In genomic region chr9:10479172-10479571, GRCh38 we compare ENCODE assay signal across 12 cellular contexts.
DNase-seq lines count a peak whose midpoint lies in the region; ATAC-seq, FAIRE-seq and TF ChIP-seq lines count a peak whose summit lies in the region.
"Had no signal": no experiment of that assay in that cellular context is flagged by ENCODE, and none has a peak within 500 bp of the region (broad histone marks: within the 10 kb centered on the region; RNA-seq: fewer than 3 reads in every experiment).

No MANE protein-coding gene starts in this region.

- CTCF ChIA-PET in A673 (lab: Charles Lee) = no interaction called here

- no peak overlapping the region for H3K23ac ChIP-seq in H9 (ENCODE audit: insufficient read length, low read depth, low read length)

- H3K56ac ChIP-seq in H9 (ENCODE audit: insufficient read length, low read depth, low read length) = no peak overlapping the region

- no peak overlapping the region for H3T11ph ChIP-seq in H9 (ENCODE audit: low read length)

- FAIRE-seq in D721Med (lab: Jason Lieb, UNC) = no peak

- H3K14ac ChIP-seq in H9 (ENCODE audit: insufficient read depth, low read length) = no peak overlapping the region

- no peaks in the 10 kb centered on the region for H3K79me2 ChIP-seq in H9 (ENCODE audit: insufficient read depth, low read length)

- no peaks in the 10 kb centered on the region for H3K4me1 Mint-ChIP-seq in H9

- H3K9me3 ChIP-seq in A673 (ENCODE audit: low read depth, low read length, poor library complexity, severe bottlenecking) = no peaks in the 10 kb centered on the region
- no peaks in the 10 kb centered on the region for H3K9me3 ChIP-seq in H9 (ENCODE audit: control insufficient read depth, low read depth, low read length)
- peaks cover 0 to 6% (median 0%) of the 10 kb centered on the region in 4 donors for H3K9me3 ChIP-seq in tibial nerve
- H3K9me3 ChIP-seq: BLaER1 had no signal

- no peak overlapping the region for H4K8ac ChIP-seq in H9 (replicated peaks; ENCODE audit: insufficient read length, low read depth, low read length)

- H3K36me3 ChIP-seq in A673 (ENCODE audit: insufficient read depth, low read length, poor library complexity, severe bottlenecking) (no peaks in the 10 kb centered on the region), tibial nerve (no peaks in the 10 kb centered on the region)
- H3K36me3 ChIP-seq: BLaER1 had no signal

- TF ChIP-seq POLR2A in tibial nerve (IDR thresholded peaks at IDR 0.05) = no peak

- no peaks in the 10 kb centered on the region for H3K27me3 Mint-ChIP-seq in H9 (ENCODE audit: low read depth)

- no peak overlapping the region for H2BK120ac ChIP-seq in H9 (ENCODE audit: low read depth, low read length, poor library complexity, severe bottlenecking)

- H3K4ac ChIP-seq in H9 (ENCODE audit: low read depth, low read length) = no peak overlapping the region

- H3K23me2 ChIP-seq in H9 (ENCODE audit: insufficient read length, low read depth, low read length, poor library complexity, severe bottlenecking) = no peaks in the 10 kb centered on the region

- no peak overlapping the region for H3K27ac Mint-ChIP-seq in H9

- H2BK20ac ChIP-seq in H9 (ENCODE audit: low read depth, low read length, poor library complexity, severe bottlenecking) = no peak overlapping the region

- H3K36me3 Mint-ChIP-seq in H9 (ENCODE audit: insufficient read depth in 1 of 3, low read depth in 3 of 3) = no peaks in the 10 kb centered on the region; a peak in 2 of 7 replicates

- TF ChIP-seq CTCF in A673 (conservative IDR thresholded peaks at IDR 0.05; ENCODE audit: low read depth, low read length) = peak; percentile 51
- TF ChIP-seq CTCF in H9 (conservative IDR thresholded peaks at IDR 0.05) = peak; percentile 73
- TF ChIP-seq CTCF in foreskin fibroblast (IDR thresholded peaks at IDR 0.05; ENCODE audit: low read depth, low read length) = peak; percentile 12
- TF ChIP-seq CTCF in D721Med (IDR thresholded peaks at IDR 0.05; ENCODE audit: insufficient read depth, missing control alignments) = no peak
- no peak for TF ChIP-seq CTCF in tibial nerve (IDR thresholded peaks at IDR 0.05)

- no peak overlapping the region for H2BK12ac ChIP-seq in H9 (ENCODE audit: insufficient read length, low read depth, low read length)

- TF ChIP-seq EP300 in tibial nerve (IDR thresholded peaks at IDR 0.05) = no peak

- H3K27ac ChIP-seq in A673 (ENCODE audit: low read depth, low read length, poor library complexity, severe bottlenecking) = no peak overlapping the region
- H3K27ac ChIP-seq in H9 (ENCODE audit: insufficient read length, low read depth, low read length) = no peak overlapping the region
- no peak overlapping the region for H3K27ac ChIP-seq in tibial nerve
- H3K27ac ChIP-seq: BLaER1 had no signal

- DNase-seq in A673 (ENCODE audit: low spot score) (peak; percentile 24), H9 (no peak), SK-N-DZ (ENCODE audit: low spot score) (peak; percentile 0), foreskin fibroblast (no peak), D721Med (ENCODE audit: insufficient read length, low spot score) (no peak), nucleus accumbens (lab: John Stamatoyannopoulos, UW) (no peak), tibial nerve (ENCODE audit: low spot score in 2 of 2) (no peak)
- DNase-seq: GOT3, NCI-H1930, SW 1271 had no signal

- POLR2A ChIA-PET in A673 (lab: Charles Lee; ENCODE audit: low non-redundant PET) = no interaction called here

- BruUV-seq in A673 (replicated peaks; lab: Mats Ljungman, UMichigan) = no TSS peak

- intact Hi-C loops in A673 (cut with micrococcal nuclease; ENCODE audit: unreplicated experiment) = no loop called here

- no peak overlapping the region for H2AFZ ChIP-seq in H9 (ENCODE audit: low read length)

- no peak overlapping the region for H3K18ac ChIP-seq in H9 (ENCODE audit: insufficient read length, low read depth, low read length)

- no peak overlapping the region for H3K4me2 ChIP-seq in H9 (ENCODE audit: insufficient read depth, insufficient read length, low read length)
- H3K4me2 ChIP-seq: BLaER1 had no signal

- no peaks in the 10 kb centered on the region for H3K27me3 ChIP-seq in A673 (replicated peaks; ENCODE audit: insufficient read depth, low read depth, low read length, poor library complexity)
- no peaks in the 10 kb centered on the region for H3K27me3 ChIP-seq in H9 (ENCODE audit: insufficient read depth, low read length)
- no peaks in the 10 kb centered on the region for H3K27me3 ChIP-seq in tibial nerve
- H3K27me3 ChIP-seq: BLaER1 had no signal

- no peak overlapping the region for H2BK5ac ChIP-seq in H9 (ENCODE audit: insufficient read length, low read length)

- peaks cover 4 to 16% of the 10 kb centered on the region in 2 experiments; a peak in 2 of 5 replicates for H3K9me3 Mint-ChIP-seq in H9

- no peaks in the 10 kb centered on the region for H3K4me1 ChIP-seq in A673 (ENCODE audit: insufficient read depth, low read length, poor library complexity, severe bottlenecking)
- H3K4me1 ChIP-seq in H9 (ENCODE audit: insufficient read depth, low read length) = no peaks in the 10 kb centered on the region
- no peaks in the 10 kb centered on the region for H3K4me1 ChIP-seq in tibial nerve
- H3K4me1 ChIP-seq: BLaER1 had no signal

- no peak overlapping the region for H2AK5ac ChIP-seq in H9 (ENCODE audit: insufficient read length, low read length)

- H3K4me3 Mint-ChIP-seq in H9 = no peak overlapping the region

- no peaks in the 10 kb centered on the region for H3K79me1 ChIP-seq in H9 (ENCODE audit: insufficient read depth, low read depth, low read length, poor library complexity, severe bottlenecking)

- H4K5ac ChIP-seq in H9 (ENCODE audit: insufficient read length, low read depth, low read length) = no peak overlapping the region

- no peak overlapping the region for H4K91ac ChIP-seq in H9 (ENCODE audit: insufficient read length, low read depth, low read length)

- no peak for ATAC-seq in HG03045 (IDR thresholded peaks at IDR 0.05; ENCODE audit: unreplicated experiment)

- H3K4me3 ChIP-seq in A673 (ENCODE audit: low read depth, low read length, poor library complexity, severe bottlenecking) (no peak overlapping the region), foreskin fibroblast (ENCODE audit: low read depth in 1 of 2, low read length in 2 of 2) (no peak overlapping the region), tibial nerve (no peak overlapping the region)
- H3K4me3 ChIP-seq: BLaER1 had no signal

- H4K20me1 ChIP-seq in H9 (ENCODE audit: control insufficient read depth, insufficient read depth, insufficient read length) = no peaks in the 10 kb centered on the region
- H4K20me1 ChIP-seq: BLaER1 had no signal

- no peak overlapping the region for H2BK15ac ChIP-seq in H9 (ENCODE audit: low read depth, low read length)

- no peak overlapping the region for H3K9ac ChIP-seq in H9 (ENCODE audit: extremely low read depth, insufficient read length, low read length)
- H3K9ac ChIP-seq: BLaER1 had no signal

- WGBS in H9 (ENCODE audit: extremely low coverage, insufficient read length, low lambda C conversion rate) = no CpG with 5 or more reads among the region's 3 CpGs
- 39 to 46% methylated on average over 3 of the region's 3 CpGs for WGBS in tibial nerve, 2 donors

Comparison
In these comparisons a context has a peak if more than half of its experiments do, and no peak if none do; other contexts are left out.
1. DNase-seq: peak in A673 (single experiment) and SK-N-DZ (single experiment); none in H9 (single experiment), foreskin fibroblast (0 of 2), D721Med (single experiment), nucleus accumbens (0 of 56) and tibial nerve (0 of 2).
2. CTCF ChIP-seq: peak in A673 (single experiment), H9 (single experiment) and foreskin fibroblast (single experiment); none in D721Med (single experiment) and tibial nerve (0 of 5).